ENCODE assay signal across 8 cellular contexts in genomic region chr5:55712023-55712859, GRCh38. TPM values are rescaled to one million over a fixed set of nuclear protein-coding genes. Genes with fewer than 3 reads are reported as not detected.
DNase-seq lines count a peak whose midpoint lies in the region; ATAC-seq, FAIRE-seq and TF ChIP-seq lines count a peak whose summit lies in the region.

Gene SLC38A9, minus strand, starts transcription at chr5:55712324. Its CDS starts 14,366 bp downstream, at chr5:55697958.

- peak within 1 kb of the TSS; percentile 75 to 92 (median 85) for H3K9ac ChIP-seq in BLaER1 treated with 17β-estradiol and CSF1 and Interleukin-3, amounts not matched to agents 10 nM and 100 nM
- peak within 1 kb of the TSS; percentile 78 for H3K9ac ChIP-seq in HepG2 (ENCODE audit: insufficient read depth, low read depth, low read length)

- WGBS in HepG2 (ENCODE audit: low lambda C conversion rate) = 0% methylated on average over 34 of the region's 55 CpGs

- peaks cover 14 to 27% (median 17%) of the 10 kb centered on the region in 10 experiments for H3K4me1 ChIP-seq in BLaER1 treated with 17β-estradiol and CSF1 and Interleukin-3, amounts not matched to agents 10 nM and 100 nM
- H3K4me1 ChIP-seq in HepG2 (ENCODE audit: insufficient read depth, low read length) = peaks cover 22% of the 10 kb centered on the region

- H3K9me3 ChIP-seq in BLaER1 treated with 17β-estradiol and CSF1 and Interleukin-3, amounts not matched to agents 10 nM and 100 nM (replicated peaks in 1 of 11) = peaks cover 0 to 1% (median 0%) of the 10 kb centered on the region in 11 experiments; a peak in 2 of 22 replicates
- no peaks in the 10 kb centered on the region for H3K9me3 ChIP-seq in HepG2 (ENCODE audit: low read length)

- no peaks in the 10 kb centered on the region for H3K27me3 ChIP-seq in BLaER1 treated with 17β-estradiol and CSF1 and Interleukin-3, amounts not matched to agents 10 nM and 100 nM
- no peaks in the 10 kb centered on the region; a peak in 1 of 5 replicates for H3K27me3 ChIP-seq in HepG2 (ENCODE audit: control insufficient read depth in 1 of 2, insufficient read depth in 2 of 2, low read length in 2 of 2)

- H3K36me3 ChIP-seq in BLaER1 treated with 17β-estradiol and CSF1 and Interleukin-3, amounts not matched to agents 10 nM and 100 nM = peaks cover 14 to 26% (median 19%) of the 10 kb centered on the region in 11 experiments; a peak in 20 of 22 replicates
- 0 out of 5 replicates have a peak, but pooled peaks cover 0 to 4% of the 10 kb centered on the region in 2 experiments for H3K36me3 ChIP-seq in HepG2 (replicated peaks in 1 of 2; ENCODE audit: control insufficient read depth in 1 of 2, insufficient read depth in 2 of 2, low read length in 2 of 2)

- intact Hi-C loops in HepG2 (cut with micrococcal nuclease; ENCODE audit: unreplicated experiment) = no loop called here

- peak within 1 kb of the TSS; percentile 80 to 99 (median 86) for H3K4me3 ChIP-seq in BLaER1 treated with 17β-estradiol and CSF1 and Interleukin-3, amounts not matched to agents 10 nM and 100 nM
- H3K4me3 ChIP-seq in HepG2 (replicated peaks in 1 of 3; ENCODE audit: insufficient read depth in 1 of 3, low read depth in 2 of 3, low read length in 3 of 3) = peak within 1 kb of the TSS; percentile 89 to 96 (median 95)

- FAIRE-seq in HepG2 (lab: Jason Lieb, UNC) = peak; percentile 55

- in situ Hi-C loops in HepG2 (cut with HindIII; ENCODE audit: extremely low pct_ligation_motif_present, low pct_unique_long_range_greater_than_20kb) = no loop called here

- H4K20me1 ChIP-seq in BLaER1 treated with 17β-estradiol and CSF1 and Interleukin-3, amounts not matched to agents 10 nM and 100 nM = peaks cover 0 to 5% (median 0%) of the 10 kb centered on the region in 11 experiments; a peak in 1 of 22 replicates
- H4K20me1 ChIP-seq in HepG2 (ENCODE audit: insufficient read depth, low read length) = no peaks in the 10 kb centered on the region

- BruUV-seq in HepG2 (replicated peaks; lab: Mats Ljungman, UMichigan) = no TSS peak

- TF ChIP-seq POLR2A in HepG2 (IDR thresholded peaks at IDR 0.05; ENCODE audit: insufficient read depth in 1 of 2, low read depth in 2 of 2, low read length in 2 of 2) = peak; percentile 88 to 91

- H3K79me2 ChIP-seq in HepG2 (ENCODE audit: insufficient read depth, low read length) = peaks cover 7% of the 10 kb centered on the region

- peak within 1 kb of the TSS; percentile 69 for H2AFZ ChIP-seq in HepG2 (ENCODE audit: low read length)

- ATAC-seq in GM19351 (IDR thresholded peaks at IDR 0.05; ENCODE audit: unreplicated experiment) (peak; percentile 100), HG03521 (IDR thresholded peaks at IDR 0.05; ENCODE audit: unreplicated experiment) (peak; percentile 100), HepG2 (peak; percentile 100)

- peak within 1 kb of the TSS; percentile 87 to 100 (median 94) for H3K4me2 ChIP-seq in BLaER1 treated with 17β-estradiol and CSF1 and Interleukin-3, amounts not matched to agents 10 nM and 100 nM
- peak within 1 kb of the TSS; percentile 98 for H3K4me2 ChIP-seq in HepG2 (ENCODE audit: low read depth, low read length)

- POLR2A ChIA-PET in HepG2 (lab: Yijun Ruan, JAX) = interaction anchor here (0.7 to 1.4 kb wide), 2 partner anchors 8 to 404 kb away, joined by 3 read pairs; partner anchors contain the start of genes DHX29 and MTREX

- TF ChIP-seq RAD21 in HepG2 (CRISPR knock-in tag; IDR thresholded peaks at IDR 0.05) = no peak

- TF ChIP-seq EP300 in HepG2 (IDR thresholded peaks at IDR 0.05; ENCODE audit: low read depth in 2 of 2, low read length in 2 of 2) (no peak), HepG2 (CRISPR knock-in tag; IDR thresholded peaks at IDR 0.05; ENCODE audit: borderline replicate concordance) (no peak; the same call in 1 of the 2 replicates)

- TF ChIP-seq CTCF in HepG2 (CRISPR knock-in tag; IDR thresholded peaks at IDR 0.05) = peak; percentile 20; the same call in 1 of the 2 replicates

- DNase-seq in NCI-H748 (lab: John Stamatoyannopoulos, UW; ENCODE audit: unreplicated experiment) (peak; percentile 97), dermis microvascular lymphatic vessel endothelial cell (ENCODE audit: low read depth in 2 of 2) (peak; percentile 81 to 93), HepG2 (ENCODE audit: low spot score) (peak; percentile 91)
- peak; percentile 91 for DNase-seq in activated CD4-positive, alpha-beta T cell treated with anti-CD3 and anti-CD28 coated beads, Interleukin-2, amount 50 U/mL, for 1 hour
- peak; percentile 94 for DNase-seq in stimulated activated CD4-positive, alpha-beta T cell treated with anti-CD3 and anti-CD28 coated beads, Interleukin-4, amount 100 ng/mL, for 1 hour

- CTCF ChIA-PET in HepG2 (lab: Yijun Ruan, JAX; ENCODE audit: low intra/inter-chr PET ratio, low total read pairs) = no interaction called here

- H3K27ac ChIP-seq in BLaER1 treated with 17β-estradiol and CSF1 and Interleukin-3, amounts not matched to agents 10 nM and 100 nM = peak within 1 kb of the TSS; percentile 63 to 87 (median 72)
- H3K27ac ChIP-seq in HepG2 (ENCODE audit: extremely low read length, insufficient read depth, low read length) = peak within 1 kb of the TSS; percentile 61

TF ChIP-seq in HepG2, 621 proteins besides CTCF, POLR2A, EP300 and RAD21 (continues in another document):
- TF ChIP-seq ZNF782 (CRISPR knock-in tag; IDR thresholded peaks at IDR 0.05; ENCODE audit: borderline replicate concordance) (no peak), ETV5 (CRISPR knock-in tag; IDR thresholded peaks at IDR 0.05; ENCODE audit: borderline replicate concordance) (0 out of 2 replicates have a peak, but pooled peaks have one; percentile 4), SAFB2 (CRISPR knock-in tag; IDR thresholded peaks at IDR 0.05; ENCODE audit: borderline replicate concordance, low read depth) (no peak), ZNF33A (CRISPR knock-in tag; IDR thresholded peaks at IDR 0.05; ENCODE audit: borderline replicate concordance) (no peak), FOSL1 (CRISPR knock-in tag; IDR thresholded peaks at IDR 0.05; ENCODE audit: borderline replicate concordance) (no peak), TBX2 (CRISPR knock-in tag; IDR thresholded peaks at IDR 0.05; ENCODE audit: borderline replicate concordance) (peak; percentile 74; the same call in 1 of the 2 replicates), RFX3 (CRISPR knock-in tag; IDR thresholded peaks at IDR 0.05) (no peak), ZNF704 (CRISPR knock-in tag; IDR thresholded peaks at IDR 0.05; ENCODE audit: borderline replicate concordance) (no peak), FOXK1 (CRISPR knock-in tag; IDR thresholded peaks at IDR 0.05; ENCODE audit: borderline replicate concordance, low read depth) (peak; percentile 47; the same call in 1 of the 2 replicates), PCBP1 (IDR thresholded peaks at IDR 0.05; ENCODE audit: borderline replicate concordance, low read depth, low read length) (no peak), ZNF777 (CRISPR knock-in tag; IDR thresholded peaks at IDR 0.05) (no peak), HDAC6 (IDR thresholded peaks at IDR 0.05; ENCODE audit: low read depth, low read length) (no peak)

RNA-seq across cellular contexts. Expression of gene SLC38A9, which starts in this region (rescaled TPM):
- total RNA-seq in dermis microvascular lymphatic vessel endothelial cell (36.2 and 40.7 TPM in 2 replicates), HepG2 (2016; rRNA removed; fragmentation: Illumina TruSeq; extraction: Trizol) (26.0 and 36.0 TPM in 2 replicates)
- 13.9 and 17.6 TPM in 2 replicates for total RNA-seq in HepG2 (2016; cell fraction: cytosol; rRNA removed; fragmentation: Illumina TruSeq; extraction: Trizol; ENCODE audit: low read depth)
- total RNA-seq in HepG2 (2016; cell fraction: insoluble cytoplasmic fraction; rRNA removed; fragmentation: Illumina TruSeq; extraction: Trizol) = 28.1 and 33.1 TPM in 2 replicates
- total RNA-seq in HepG2 (2016; cell fraction: membrane; rRNA removed; fragmentation: Illumina TruSeq; extraction: Trizol) = 10.4 and 15.5 TPM in 2 replicates
- 43.6 and 44.6 TPM in 2 replicates for total RNA-seq in HepG2 (2016; cell fraction: nucleus; rRNA removed; fragmentation: Illumina TruSeq; extraction: Trizol)
- 19.3 and 20.5 TPM in 2 replicates for polyA plus RNA-seq in HepG2 (2011; rRNA removed)
- 6.9 and 14.9 TPM in 2 replicates for polyA plus RNA-seq in HepG2 (2011; cell fraction: cytosol; rRNA removed)
- polyA plus RNA-seq in HepG2 (2011; cell fraction: nucleus; rRNA removed) = 9.3 and 11.2 TPM in 2 replicates
- polyA plus RNA-seq in HepG2 (2012) = 14.0 and 18.5 TPM in 2 replicates
- 2.2 TPM in 2 replicates for polyA plus RNA-seq in HepG2 (2016; cell fraction: cytosol; fragmentation: Illumina TruSeq; extraction: Trizol; ENCODE audit: low read depth)
- polyA plus RNA-seq in HepG2 (2016; cell fraction: insoluble cytoplasmic fraction; fragmentation: Illumina TruSeq; extraction: Trizol; ENCODE audit: low read depth) = 14.8 and 15.5 TPM in 2 replicates
- 3.5 and 5.0 TPM in 2 replicates for polyA plus RNA-seq in HepG2 (2016; cell fraction: membrane; fragmentation: Illumina TruSeq; extraction: Trizol; ENCODE audit: low read depth)
- 27.3 and 35.5 TPM in 2 replicates for polyA plus RNA-seq in HepG2 (2016; cell fraction: nucleus; fragmentation: Illumina TruSeq; extraction: Trizol; ENCODE audit: insufficient read depth, low read depth)
- polyA minus RNA-seq in HepG2 (2011; rRNA and poly(A)+ RNA removed; ENCODE audit: low replicate concordance) = 17.2 and 38.1 TPM in 2 replicates
- 11.3 and 15.0 TPM in 2 replicates for polyA minus RNA-seq in HepG2 (2011; cell fraction: cytosol; rRNA and poly(A)+ RNA removed)
- 60.4 and 66.8 TPM in 2 replicates for polyA minus RNA-seq in HepG2 (2011; cell fraction: nucleus; rRNA and poly(A)+ RNA removed)

Comparison
In these comparisons a context has a peak if more than half of its experiments do, and no peak if none do; other contexts are left out.
1. Peak in every context shown above with its lines: DNase-seq, ATAC-seq, H3K4me3 ChIP-seq and H3K27ac ChIP-seq.